ENCODE assay signal across 8 cellular contexts in the genomic region with DNA sequence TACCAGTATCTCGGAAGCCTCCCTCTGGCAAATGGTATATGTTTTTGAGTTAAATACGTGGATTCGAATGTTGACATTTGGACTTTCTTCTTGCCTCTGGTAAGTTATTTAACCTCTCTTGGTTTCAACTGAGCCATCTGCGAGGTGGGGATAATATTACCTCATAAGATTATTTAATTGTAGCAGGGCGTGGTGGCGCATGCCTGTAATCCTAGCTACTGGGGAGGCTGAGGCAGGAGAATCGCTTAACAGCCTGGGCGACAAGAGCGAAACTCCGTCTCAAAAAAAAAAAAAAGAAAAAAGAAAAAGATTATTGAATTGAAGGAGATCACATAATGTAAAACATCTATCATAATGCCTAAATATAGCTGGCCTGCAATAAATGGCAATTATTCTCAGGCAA. TPM values are rescaled to one million over a fixed set of nuclear protein-coding genes. Genes with fewer than 3 reads are reported as not detected.
DNase-seq lines count a peak whose midpoint lies in the region; ATAC-seq and TF ChIP-seq lines count a peak whose summit lies in the region.

No MANE protein-coding gene starts in this region.

- no peak for DNase-seq in activated naive CD4-positive, alpha-beta T cell treated with anti-CD3 and anti-CD28 coated beads for 36 hours
- DNase-seq in activated naive CD4-positive, alpha-beta T cell (lab: John Stamatoyannopoulos, UW): no peak
- DNase-seq in astrocyte of the cerebellum (ENCODE audit: low read depth) (no peak), lower lobe of right lung (no peak), upper lobe of right lung (peak; percentile 27), NCI-H774 (lab: John Stamatoyannopoulos, UW) (no peak), GOT3 (lab: John Stamatoyannopoulos, UW) (no peak)
- DNase-seq in stimulated activated CD4-positive, alpha-beta T cell treated with anti-CD3 and anti-CD28 coated beads, Interleukin-2, amount 100 ng/mL, for 48 hours: no peak

- CTCF ChIA-PET in activated naive CD4-positive, alpha-beta T cell treated with anti-CD3 and anti-CD28 coated beads for 36 hours (lab: Charles Lee): no interaction called here

- H3K27me3 ChIP-seq in lower lobe of right lung (ENCODE audit: low read depth): no peaks in the 10 kb centered on the region
- no peaks in the 10 kb centered on the region for H3K27me3 ChIP-seq in upper lobe of right lung

- ATAC-seq in lower lobe of right lung (no peak), upper lobe of right lung (no peak)

- H3K4me1 ChIP-seq in lower lobe of right lung: peaks cover 22% of the 10 kb centered on the region
- H3K4me1 ChIP-seq in upper lobe of right lung: peaks cover 12% of the 10 kb centered on the region

- no peaks in the 10 kb centered on the region for H3K9me3 Mint-ChIP-seq in activated naive CD4-positive, alpha-beta T cell treated with anti-CD3 and anti-CD28 coated beads for 36 hours

- no peaks in the 10 kb centered on the region for H3K9me3 ChIP-seq in lower lobe of right lung
- H3K9me3 ChIP-seq in upper lobe of right lung: no peaks in the 10 kb centered on the region

- peak overlapping the region; percentile 85 for H3K4me3 Mint-ChIP-seq in activated naive CD4-positive, alpha-beta T cell treated with anti-CD3 and anti-CD28 coated beads for 36 hours

- H3K27ac Mint-ChIP-seq in activated naive CD4-positive, alpha-beta T cell treated with anti-CD3 and anti-CD28 coated beads for 36 hours: peak overlapping the region; percentile 87

- H3K4me3 ChIP-seq in astrocyte of the cerebellum (ENCODE audit: low read depth, low read length) (peak overlapping the region; percentile 64), lower lobe of right lung (peak overlapping the region; percentile 100), upper lobe of right lung (peak overlapping the region; percentile 91)

- no peaks in the 10 kb centered on the region for H3K36me3 Mint-ChIP-seq in activated naive CD4-positive, alpha-beta T cell treated with anti-CD3 and anti-CD28 coated beads for 36 hours (ENCODE audit: low read depth)

- intact Hi-C loops in activated naive CD4-positive, alpha-beta T cell treated with anti-CD3 and anti-CD28 coated beads for 36 hours (cut with micrococcal nuclease): loop anchor here (1.0 to 10.0 kb wide), 5 partner anchors 175 to 1250 kb away; a partner anchor contains a TSS
- intact Hi-C loops in lower lobe of right lung (cut with DNase I) (no loop called here), upper lobe of right lung (cut with DNase I) (no loop called here)

- H3K27me3 Mint-ChIP-seq in activated naive CD4-positive, alpha-beta T cell treated with anti-CD3 and anti-CD28 coated beads for 36 hours (ENCODE audit: low read depth): no peaks in the 10 kb centered on the region

- in situ Hi-C loops in astrocyte of the cerebellum (cut with HindIII; ENCODE audit: low sequenced_read_pairs): no loop called here

- H3K4me1 Mint-ChIP-seq in activated naive CD4-positive, alpha-beta T cell treated with anti-CD3 and anti-CD28 coated beads for 36 hours (ENCODE audit: low read depth): peaks cover 17% of the 10 kb centered on the region

- H3K36me3 ChIP-seq in lower lobe of right lung (no peaks in the 10 kb centered on the region), upper lobe of right lung (no peaks in the 10 kb centered on the region)

- TF ChIP-seq CTCF in astrocyte of the cerebellum (IDR thresholded peaks at IDR 0.05; ENCODE audit: low read depth, low read length, missing control alignments) (no peak), lower lobe of right lung (IDR thresholded peaks at IDR 0.05) (no peak), upper lobe of right lung (IDR thresholded peaks at IDR 0.05) (no peak)

- peak overlapping the region; percentile 88 for H3K27ac ChIP-seq in lower lobe of right lung
- peak overlapping the region; percentile 70 for H3K27ac ChIP-seq in upper lobe of right lung

RNA-seq across cellular contexts. Expression of a gene that starts 0.4 kb away (rescaled TPM):
- total RNA-seq in activated naive CD4-positive, alpha-beta T cell treated with anti-CD3 and anti-CD28 coated beads for 36 hours: 10 to 100 TPM; 16.3 TPM
- total RNA-seq in lower lobe of right lung: 4.8 TPM
- total RNA-seq in upper lobe of right lung: 4.1 TPM

RNA-seq across cellular contexts. Expression of a gene that starts 16.4 kb away (rescaled TPM):
- 10 to 100 TPM; 10.6 to 10.7 TPM for total RNA-seq in activated naive CD4-positive, alpha-beta T cell treated with anti-CD3 and anti-CD28 coated beads for 36 hours
- total RNA-seq in lower lobe of right lung (6.6 TPM), upper lobe of right lung (5.5 TPM)

RNA-seq across cellular contexts. Expression of a gene that starts 28.9 kb away (rescaled TPM):
- total RNA-seq in activated naive CD4-positive, alpha-beta T cell treated with anti-CD3 and anti-CD28 coated beads for 36 hours: 100 to 1,000 TPM; 422 to 423 TPM
- total RNA-seq in lower lobe of right lung: 221 TPM
- 206 TPM for total RNA-seq in upper lobe of right lung

RNA-seq across cellular contexts. Expression of a gene that starts 29.0 kb away (rescaled TPM):
- 10 to 100 TPM; 50.1 TPM for total RNA-seq in activated naive CD4-positive, alpha-beta T cell treated with anti-CD3 and anti-CD28 coated beads for 36 hours
- 21.6 TPM for total RNA-seq in lower lobe of right lung
- 25.1 TPM for total RNA-seq in upper lobe of right lung
